8 cellular contexts compared by ENCODE assay signal in the genomic region with DNA sequence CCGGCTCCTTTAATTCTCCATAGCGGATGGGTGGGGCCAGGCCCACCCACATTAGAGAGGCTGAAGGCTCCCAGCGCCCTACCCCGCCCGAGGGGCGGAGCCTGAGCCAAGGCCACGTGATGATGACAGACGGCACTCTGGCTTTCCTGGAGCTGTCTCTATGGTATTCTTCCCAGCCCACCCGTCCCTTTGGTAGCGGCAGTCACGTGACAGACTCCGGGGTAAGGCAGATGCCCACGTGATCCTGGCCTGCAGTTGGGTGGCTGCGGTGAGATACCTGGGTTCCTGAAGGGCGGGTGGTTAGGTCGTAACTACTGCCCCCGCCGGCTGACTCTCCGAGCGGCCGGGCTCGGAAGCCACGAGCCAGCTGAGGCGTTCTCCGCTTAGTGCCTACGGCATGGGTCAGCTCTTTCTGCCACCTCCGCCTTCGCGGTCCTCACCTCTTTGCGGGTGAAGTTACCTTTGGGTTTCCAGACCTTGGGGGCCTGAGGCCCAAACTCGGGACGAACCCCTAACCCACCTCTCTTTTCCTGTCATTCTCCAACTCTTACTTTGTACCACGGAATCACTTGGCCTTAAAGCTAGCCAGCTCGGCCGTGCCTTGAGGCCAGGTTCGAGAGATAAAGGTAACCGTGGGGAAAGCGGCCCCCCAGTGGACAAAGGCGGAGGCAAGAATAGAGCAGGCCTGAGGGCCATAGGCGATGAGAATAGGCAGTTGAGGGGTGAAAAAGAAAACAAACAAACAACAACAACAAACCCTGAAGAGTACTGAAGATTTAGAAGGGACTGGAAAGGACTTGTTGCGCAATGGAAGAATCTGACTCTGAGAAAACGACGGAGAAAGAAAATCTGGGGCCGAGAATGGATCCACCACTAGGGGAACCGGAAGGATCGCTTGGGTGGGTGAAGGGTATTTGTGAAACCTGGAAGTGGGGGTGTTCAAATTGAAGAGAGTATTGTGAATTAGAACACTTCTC.
A peak's percentile ranks its signal among the peaks of the same experiment; 100 is the strongest.
DNase-seq lines count a peak whose midpoint lies in the region; TF ChIP-seq lines count a peak whose summit lies in the region.

A gene with protein sequence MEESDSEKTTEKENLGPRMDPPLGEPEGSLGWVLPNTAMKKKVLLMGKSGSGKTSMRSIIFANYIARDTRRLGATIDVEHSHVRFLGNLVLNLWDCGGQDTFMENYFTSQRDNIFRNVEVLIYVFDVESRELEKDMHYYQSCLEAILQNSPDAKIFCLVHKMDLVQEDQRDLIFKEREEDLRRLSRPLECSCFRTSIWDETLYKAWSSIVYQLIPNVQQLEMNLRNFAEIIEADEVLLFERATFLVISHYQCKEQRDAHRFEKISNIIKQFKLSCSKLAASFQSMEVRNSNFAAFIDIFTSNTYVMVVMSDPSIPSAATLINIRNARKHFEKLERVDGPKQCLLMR (plus strand): TSS at position 229 of the 977 bp plus-strand sequence. CDS start 579 bp downstream, at position 808.

- H3K36me3 ChIP-seq in MM.1S (replicated peaks; ENCODE audit: insufficient read depth, low read length) = no peaks in the 10 kb centered on the region
- no peaks in the 10 kb centered on the region for H3K36me3 ChIP-seq in neuron (ENCODE audit: insufficient read depth, low read length)
- H3K36me3 ChIP-seq in subcutaneous abdominal adipose tissue (ENCODE audit: control insufficient read depth in 5 of 5, insufficient read depth in 5 of 5, low read length in 5 of 5) = peaks cover 7 to 24% (median 10%) of the 10 kb centered on the region in 5 donors

- H3K27ac ChIP-seq in MM.1S (ENCODE audit: low read length) (peak within 1 kb of the TSS; percentile 92), subcutaneous abdominal adipose tissue (ENCODE audit: low read depth, low read length) (peak within 1 kb of the TSS; percentile 85)

- DNase-seq in GF-D8 (lab: John Stamatoyannopoulos, UW) (peak; percentile 86), HCEC 1CT (peak; percentile 88), MM.1S (peak; percentile 95), SIG-M5 treated with dmso at 0.1 percent for 504 hours (lab: John Stamatoyannopoulos, UW; ENCODE audit: unreplicated experiment) (peak; percentile 93), foreskin melanocyte (peak; percentile 88)
- peak; percentile 92 for DNase-seq in activated naive CD4-positive, alpha-beta T cell treated with Interleukin-2 at 50 U/mL for 16 hours

- H2AFZ ChIP-seq in MM.1S (ENCODE audit: low read length) = peak within 1 kb of the TSS; percentile 67
- H2AFZ ChIP-seq in neuron (ENCODE audit: low read depth, low read length) = no peak within 1 kb of the TSS

- no peaks in the 10 kb centered on the region for H3K9me2 ChIP-seq in MM.1S (replicated peaks; ENCODE audit: insufficient read depth, low read length)

- H3K4me1 ChIP-seq in MM.1S (ENCODE audit: low read length) (no peaks in the 10 kb centered on the region), neuron (ENCODE audit: insufficient read depth, low read length) (no peaks in the 10 kb centered on the region), subcutaneous abdominal adipose tissue (ENCODE audit: control insufficient read depth in 5 of 5, insufficient read depth in 5 of 5, low read length in 5 of 5) (peaks cover 0 to 14% (median 10%) of the 10 kb centered on the region in 5 donors)

- H3K4me2 ChIP-seq in MM.1S (ENCODE audit: low read depth, low read length) = peak within 1 kb of the TSS; percentile 70

- H3K9me3 ChIP-seq in MM.1S (replicated peaks; ENCODE audit: insufficient read depth, low read length) = no peaks in the 10 kb centered on the region
- no peaks in the 10 kb centered on the region for H3K9me3 ChIP-seq in neuron (ENCODE audit: low read length)
- no peaks in the 10 kb centered on the region for H3K9me3 ChIP-seq in subcutaneous abdominal adipose tissue (ENCODE audit: control insufficient read depth in 5 of 5, low read length in 5 of 5)

- H3K79me2 ChIP-seq in MM.1S (ENCODE audit: low read length) = 0 out of 2 replicates have a peak, but pooled peaks cover 6% of the 10 kb centered on the region

- peak within 1 kb of the TSS; percentile 71 for H3K4me3 ChIP-seq in MM.1S (ENCODE audit: low read length)
- peak within 1 kb of the TSS; percentile 54 for H3K4me3 ChIP-seq in neuron (ENCODE audit: low read length)
- peak within 1 kb of the TSS; percentile 60 to 82 (median 73) for H3K4me3 ChIP-seq in subcutaneous abdominal adipose tissue (ENCODE audit: low read depth in 1 of 5, low read length in 5 of 5)

- TF ChIP-seq CTCF in MM.1S (IDR thresholded peaks at IDR 0.05; ENCODE audit: low read length) = peak; percentile 70

- H4K20me1 ChIP-seq in MM.1S (ENCODE audit: insufficient read depth, low read length) = no peaks in the 10 kb centered on the region

- H3K9ac ChIP-seq in MM.1S (ENCODE audit: low read length) (peak within 1 kb of the TSS; percentile 74), subcutaneous abdominal adipose tissue (ENCODE audit: low read length in 5 of 5) (peak within 1 kb of the TSS; percentile 17 to 79 (median 72))

- no peaks in the 10 kb centered on the region; the same call in 1 of the 2 replicates for H3F3A ChIP-seq in MM.1S (ENCODE audit: insufficient read depth, low read length)

- no peaks in the 10 kb centered on the region for H3K27me3 ChIP-seq in MM.1S (replicated peaks; ENCODE audit: insufficient read depth, low read length)
- no peaks in the 10 kb centered on the region for H3K27me3 ChIP-seq in neuron (ENCODE audit: insufficient read depth, low read length)
- H3K27me3 ChIP-seq in subcutaneous abdominal adipose tissue (ENCODE audit: control insufficient read depth in 5 of 5, insufficient read depth in 4 of 5, low read length in 5 of 5) = peaks cover 0 to 4% (median 0%) of the 10 kb centered on the region in 5 donors

Comparison
In these comparisons a context has a peak if more than half of its experiments do, and no peak if none do; other contexts are left out.
1. Peak in every context shown above with its lines: DNase-seq, H3K4me3 ChIP-seq and H3K27ac ChIP-seq.